18 cellular contexts compared by ENCODE assay signal in genomic region chr6:125668071-125668470, GRCh38.
DNase-seq lines count a peak whose midpoint lies in the region; TF ChIP-seq lines count a peak whose summit lies in the region.
"Had no signal": no experiment of that assay in that cellular context is flagged by ENCODE, and none has a peak within 500 bp of the region (broad histone marks: within the 10 kb centered on the region; RNA-seq: fewer than 3 reads in every experiment).

No MANE protein-coding gene starts in this region.

- no peaks in the 10 kb centered on the region for H3K27me3 ChIP-seq in dorsolateral prefrontal cortex

- peak overlapping the region in 1 of 59 donors; percentile 27 for H3K27ac ChIP-seq in dorsolateral prefrontal cortex
- H3K27ac ChIP-seq: HL-60, SK-N-MC had no signal

- TF ChIP-seq CTCF in dorsolateral prefrontal cortex (IDR thresholded peaks at IDR 0.05 in 54 of 56, conservative IDR thresholded peaks at IDR 0.05 in 2 of 56; ENCODE audit: low read depth in 1 of 56, partially characterized antibody in 56 of 56): peak in 3 of 56 donors; percentile 9 to 21 (median 14)

- peak; percentile 35 for DNase-seq in NCI-H748 (lab: John Stamatoyannopoulos, UW; ENCODE audit: unreplicated experiment)
- DNase-seq in NCI-H748 treated with DMSO at 0.1 percent for 48 hours (lab: John Stamatoyannopoulos, UW): no peak
- peak in 8 of 10 donors; percentile 14 to 76 (median 54) for DNase-seq in dorsolateral prefrontal cortex
- peak; percentile 45 for DNase-seq in midbrain (lab: John Stamatoyannopoulos, UW)
- DNase-seq in superior temporal gyrus (ENCODE audit: extremely low spot score): peak; percentile 84
- no peak for DNase-seq in epidermal melanocyte (ENCODE audit: insufficient read length, low spot score)
- DNase-seq in kidney glomerular epithelial cell (lab: John Stamatoyannopoulos, UW): no peak
- DNase-seq: 8988T, GDM1, GOT3, HCEC 1CT, KBM-7, MM.1S, NCI-H1048, NCI-H1417 treated with DMSO at 0.1 percent for 48 hours, NCI-H1930 had no signal

- intact Hi-C loops in dorsolateral prefrontal cortex (cut with DNase I): loop anchor here in 1 of 2 donors (10.0 kb wide), 1 partner anchor 67 kb away; no protein-coding TSS in a partner anchor

- H3K4me3 ChIP-seq in dorsolateral prefrontal cortex: peak overlapping the region in 4 of 59 donors; percentile 4 to 15 (median 7)
- H3K4me3 ChIP-seq: SK-N-MC had no signal

Comparison
In these comparisons a context has a peak if more than half of its experiments do, and no peak if none do; other contexts are left out.
1. DNase-seq: peak in NCI-H748 (single experiment), dorsolateral prefrontal cortex (8 of 10), midbrain (single experiment) and superior temporal gyrus (single experiment); none in NCI-H748 treated with DMSO at 0.1 percent for 48 hours (single experiment), epidermal melanocyte (single experiment) and kidney glomerular epithelial cell (single experiment).